8 cellular contexts compared by ENCODE assay signal in genomic region chr13:29596064-29596418, GRCh38. TPM values are rescaled to one million over a fixed set of nuclear protein-coding genes. Genes with fewer than 3 reads are reported as not detected.
DNase-seq lines count a peak whose midpoint lies in the region; ATAC-seq, FAIRE-seq and TF ChIP-seq lines count a peak whose summit lies in the region.

No MANE protein-coding gene starts in this region.

- H2BK20ac ChIP-seq in H9 (ENCODE audit: low read depth, low read length, poor library complexity, severe bottlenecking) = no peak overlapping the region

- TF ChIP-seq CTCF in H9 (conservative IDR thresholded peaks at IDR 0.05) = no peak
- TF ChIP-seq CTCF in WTC11 (IDR thresholded peaks at IDR 0.05) = no peak
- TF ChIP-seq CTCF in glutamatergic neuron (IDR thresholded peaks at IDR 0.05; ENCODE audit: partially characterized antibody, unreplicated experiment) = no peak

- H3K4me1 Mint-ChIP-seq in H9 (peaks cover 29 to 33% of the 10 kb centered on the region in 2 experiments), WTC11 (peaks cover 40% of the 10 kb centered on the region), glutamatergic neuron (ENCODE audit: low read depth, unreplicated experiment) (peaks cover 10% of the 10 kb centered on the region)

- CTCF ChIA-PET in WTC11 (lab: Charles Lee) = interaction anchor here (0.7 to 1.4 kb wide), 6 partner anchors 10 to 519 kb away, joined by 3 to 5 read pairs (median 3); no protein-coding TSS in a partner anchor

- H3K79me1 ChIP-seq in H9 (ENCODE audit: insufficient read depth, low read depth, low read length, poor library complexity, severe bottlenecking) = no peaks in the 10 kb centered on the region

- no peaks in the 10 kb centered on the region for H4K20me1 ChIP-seq in H9 (ENCODE audit: control insufficient read depth, insufficient read depth, insufficient read length)

- H3K4me1 ChIP-seq in H9 (ENCODE audit: insufficient read depth, low read length) = peaks cover 4% of the 10 kb centered on the region; the same call in 1 of the 2 replicates
- peaks cover 31% of the 10 kb centered on the region for H3K4me1 ChIP-seq in skeletal muscle satellite cell (ENCODE audit: control insufficient read depth, insufficient read depth, low read length)

- ATAC-seq in WTC11 (no peak), HG03442 (IDR thresholded peaks at IDR 0.05; ENCODE audit: unreplicated experiment) (no peak)

- H3K4me3 Mint-ChIP-seq in H9 (peak overlapping the region; percentile 54 to 82), WTC11 (peak overlapping the region; percentile 70), glutamatergic neuron (ENCODE audit: unreplicated experiment) (peak overlapping the region; percentile 84)

- H2BK15ac ChIP-seq in H9 (ENCODE audit: low read depth, low read length) = no peak overlapping the region

- H2AK5ac ChIP-seq in H9 (ENCODE audit: insufficient read length, low read length) = no peak overlapping the region

- H3K36me3 Mint-ChIP-seq in H9 (ENCODE audit: insufficient read depth in 1 of 3, low read depth in 3 of 3) (peaks cover 0 to 5% (median 4%) of the 10 kb centered on the region in 3 experiments; a peak in 6 of 7 replicates), WTC11 (no peaks in the 10 kb centered on the region), glutamatergic neuron (ENCODE audit: unreplicated experiment) (peaks cover 5% of the 10 kb centered on the region)

- no peak overlapping the region for H4K8ac ChIP-seq in H9 (replicated peaks; ENCODE audit: insufficient read length, low read depth, low read length)

- no peak overlapping the region for H4K91ac ChIP-seq in H9 (ENCODE audit: insufficient read length, low read depth, low read length)

- no peak for DNase-seq in H9
- DNase-seq in WTC11 (ENCODE audit: low spot score) = no peak
- DNase-seq in glutamatergic neuron = no peak
- DNase-seq in ureter (ENCODE audit: low spot score) = no peak
- no peak for DNase-seq in HTR-8/SVneo (ENCODE audit: insufficient read length, low spot score)
- no peak for DNase-seq in GM19239 (ENCODE audit: insufficient read length, low spot score)

- no peak overlapping the region for H3T11ph ChIP-seq in H9 (ENCODE audit: low read length)

- H3K23ac ChIP-seq in H9 (ENCODE audit: insufficient read length, low read depth, low read length) = no peak overlapping the region

- no peak overlapping the region for H3K56ac ChIP-seq in H9 (ENCODE audit: insufficient read length, low read depth, low read length)

- peaks cover 7% of the 10 kb centered on the region for H3K23me2 ChIP-seq in H9 (ENCODE audit: insufficient read length, low read depth, low read length, poor library complexity, severe bottlenecking)

- peaks cover 31% of the 10 kb centered on the region for H3K79me2 ChIP-seq in H9 (ENCODE audit: insufficient read depth, low read length)

- H3K9me3 ChIP-seq in H9 (ENCODE audit: control insufficient read depth, low read depth, low read length) (no peaks in the 10 kb centered on the region), skeletal muscle satellite cell (replicated peaks; ENCODE audit: low read length) (no peaks in the 10 kb centered on the region)

- H3K14ac ChIP-seq in H9 (ENCODE audit: insufficient read depth, low read length) = no peak overlapping the region

- H2AFZ ChIP-seq in H9 (ENCODE audit: low read length) = no peak overlapping the region

- H2BK12ac ChIP-seq in H9 (ENCODE audit: insufficient read length, low read depth, low read length) = no peak overlapping the region

- H3K4me3 ChIP-seq in skeletal muscle satellite cell (ENCODE audit: low read length) = peak overlapping the region; percentile 94

- H3K36me3 ChIP-seq in skeletal muscle satellite cell (ENCODE audit: insufficient read depth, low read length) = no peaks in the 10 kb centered on the region

- no peak overlapping the region for H3K9ac ChIP-seq in H9 (ENCODE audit: extremely low read depth, insufficient read length, low read length)
- H3K9ac ChIP-seq in skeletal muscle satellite cell (ENCODE audit: low read depth, low read length) = peak overlapping the region; percentile 40

- H3K4ac ChIP-seq in H9 (ENCODE audit: low read depth, low read length) = no peak overlapping the region

- peak overlapping the region in 1 of 3 experiments; percentile 94; a peak in 1 of 7 replicates for H3K27ac Mint-ChIP-seq in H9
- peak overlapping the region; percentile 60 for H3K27ac Mint-ChIP-seq in WTC11
- peak overlapping the region; percentile 52 for H3K27ac Mint-ChIP-seq in glutamatergic neuron (ENCODE audit: unreplicated experiment)

- no CpG with 5 or more reads among the region's 10 CpGs for WGBS in H9 (ENCODE audit: extremely low coverage, insufficient read length, low lambda C conversion rate)

- peak overlapping the region; percentile 12 for H3K4me2 ChIP-seq in H9 (ENCODE audit: insufficient read depth, insufficient read length, low read length)
- H3K4me2 ChIP-seq in skeletal muscle satellite cell (ENCODE audit: low read length) = peak overlapping the region; percentile 81

- H3K27me3 ChIP-seq in H9 (ENCODE audit: insufficient read depth, low read length) (peaks cover 4% of the 10 kb centered on the region; the same call in 1 of the 2 replicates), skeletal muscle satellite cell (ENCODE audit: control insufficient read depth, insufficient read depth, low read length) (no peaks in the 10 kb centered on the region)

- H2BK5ac ChIP-seq in H9 (ENCODE audit: insufficient read length, low read length) = no peak overlapping the region

- H3K9me3 Mint-ChIP-seq in H9 (no peaks in the 10 kb centered on the region), WTC11 (no peaks in the 10 kb centered on the region), glutamatergic neuron (ENCODE audit: unreplicated experiment) (peaks cover 9% of the 10 kb centered on the region)

- no peak overlapping the region for H3K27ac ChIP-seq in H9 (ENCODE audit: insufficient read length, low read depth, low read length)

- FAIRE-seq in HTR-8/SVneo (lab: Jason Lieb, UNC) = no peak
- FAIRE-seq in GM19239 (lab: Jason Lieb, UNC) = no peak

- POLR2A ChIA-PET in WTC11 (lab: Charles Lee) = interaction anchor here (1.0 kb wide), 2 partner anchors 58 to 111 kb away, joined by 3 read pairs; no protein-coding TSS in a partner anchor

- H3K18ac ChIP-seq in H9 (ENCODE audit: insufficient read length, low read depth, low read length) = no peak overlapping the region

- H2BK120ac ChIP-seq in H9 (ENCODE audit: low read depth, low read length, poor library complexity, severe bottlenecking) = no peak overlapping the region

- peaks cover 15% of the 10 kb centered on the region for H3K27me3 Mint-ChIP-seq in H9 (ENCODE audit: low read depth)
- peaks cover 12% of the 10 kb centered on the region for H3K27me3 Mint-ChIP-seq in WTC11 (ENCODE audit: low read depth)
- peaks cover 7% of the 10 kb centered on the region for H3K27me3 Mint-ChIP-seq in glutamatergic neuron (ENCODE audit: unreplicated experiment)

- H4K5ac ChIP-seq in H9 (ENCODE audit: insufficient read length, low read depth, low read length) = no peak overlapping the region

TF ChIP-seq in WTC11, 78 proteins besides CTCF, POLR2A, EP300 and RAD21:
- TF ChIP-seq ARID4B (CRISPR knock-in tag; IDR thresholded peaks at IDR 0.05; ENCODE audit: borderline replicate concordance) (no peak), GTF2I (CRISPR knock-in tag; conservative IDR thresholded peaks at IDR 0.05) (peak; percentile 52; the same call in 1 of the 2 replicates)

RNA-seq across cellular contexts. Expression of gene SLC7A1, which starts 0.6 kb away (rescaled TPM):
- total RNA-seq in H9 (2021) (109 TPM in 2 replicates), WTC11 (2021) (67.0 to 84.5 TPM (median 68.9 TPM) in 3 replicates), glutamatergic neuron (ENCODE audit: unreplicated experiment) (89.8 TPM), ureter (84.8 TPM)
- 24.1 and 25.6 TPM in 2 replicates for total RNA-seq in skeletal muscle satellite cell (2012; rRNA removed)
